In the genomic region with DNA sequence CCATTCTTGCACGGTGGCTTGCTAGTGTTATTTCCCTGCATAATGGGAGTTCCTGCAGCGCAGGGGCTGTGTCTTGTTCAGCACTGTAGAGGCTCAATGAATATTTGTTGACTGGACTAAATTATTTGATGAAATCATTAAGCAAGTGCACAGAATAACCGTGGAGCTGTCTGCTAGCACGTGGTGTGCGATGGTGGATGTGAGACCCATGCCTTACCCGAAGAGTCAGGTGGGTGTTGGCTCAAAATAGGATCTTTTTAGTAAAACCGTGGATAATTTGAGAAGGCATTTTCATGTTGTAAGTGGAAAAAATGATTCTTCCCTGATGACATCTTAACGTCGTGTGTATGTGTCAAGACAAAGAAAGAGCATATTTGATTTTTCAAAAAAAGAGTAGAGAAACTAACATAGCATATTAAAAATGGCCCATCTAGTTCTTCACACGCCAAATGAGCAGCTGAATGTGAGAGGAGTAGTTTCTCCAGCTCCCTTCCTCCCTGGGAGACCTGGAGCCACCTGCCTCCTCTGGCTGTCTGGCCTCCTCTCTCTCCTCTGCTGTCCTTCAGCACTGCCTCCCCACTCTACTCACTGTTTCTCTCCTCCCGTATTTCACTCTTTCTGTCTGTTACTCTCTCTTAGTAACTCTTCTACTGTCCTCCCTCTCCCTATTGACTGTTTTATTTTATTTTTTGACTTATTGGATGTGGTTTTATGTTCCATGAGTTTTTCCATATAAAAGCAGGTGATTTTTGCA, we compare ENCODE assay signal across 16 cellular contexts. TPM values are rescaled to one million over a fixed set of nuclear protein-coding genes. Genes with fewer than 3 reads are reported as not detected.
"Had no signal": no experiment of that assay in that cellular context is flagged by ENCODE, and none has a peak within 500 bp of the region (broad histone marks: within the 10 kb centered on the region; RNA-seq: fewer than 3 reads in every experiment).

No MANE protein-coding gene starts in this region.

- H3K27me3 ChIP-seq: heart right ventricle, ovary, vagina had no signal

- H3K27ac ChIP-seq: heart right ventricle, left lung, ovary, prostate gland, vagina had no signal

- DNase-seq: activated CD4-positive, alpha-beta memory T cell treated with anti-CD3 and anti-CD28 coated beads for 36 hours; aorta; effector CD4-positive, alpha-beta T cell; erythroblast; heart right ventricle; kidney; left lung; naive thymus-derived CD8-positive, alpha-beta T cell; ovary; stimulated activated CD4-positive, alpha-beta T cell treated with anti-CD3 and anti-CD28 coated beads, Interleukin-12 subunit alpha, Interleukin-12 subunit beta, amount 100 ng/mL, for 4 hours; stimulated activated CD4-positive, alpha-beta T cell treated with anti-CD3 and anti-CD28 coated beads, Interleukin-4, amount 100 ng/mL, for 4 hours; T-helper 1 cell had no signal

- H3K9me3 ChIP-seq: heart right ventricle, left lung, ovary, prostate gland, vagina had no signal

- ATAC-seq: activated naive CD4-positive, alpha-beta T cell treated with anti-CD3 and anti-CD28 coated beads, Interleukin-2, amount 50 U/mL, for 72 hours; heart right ventricle; left lung; naive thymus-derived CD8-positive, alpha-beta T cell had no signal

- H3K4me1 ChIP-seq: left lung, prostate gland, vagina had no signal

- H3K4me3 ChIP-seq: heart right ventricle, left lung, lung, prostate gland, vagina had no signal

- H3K36me3 ChIP-seq: heart right ventricle, left lung, ovary, prostate gland, vagina had no signal

RNA-seq across cellular contexts. Expression of a gene that starts 6.3 kb away (rescaled TPM):
- total RNA-seq: activated CD4-positive, alpha-beta memory T cell treated with anti-CD3 and anti-CD28 coated beads for 36 hours had no signal
